Comparison of ENCODE assay signal across 8 cellular contexts in genomic region chr7:6385110-6385792, GRCh38. TPM values are rescaled to one million over a fixed set of nuclear protein-coding genes. Genes with fewer than 3 reads are reported as not detected.
DNase-seq lines count a peak whose midpoint lies in the region; ATAC-seq, FAIRE-seq and TF ChIP-seq lines count a peak whose summit lies in the region.

No MANE protein-coding gene starts in this region.

- H3K4me3 ChIP-seq in left ventricle myocardium inferior (no peak overlapping the region), small intestine (ENCODE audit: low read depth in 1 of 2, low read length in 2 of 2) (no peak overlapping the region)

- POLR2A ChIA-PET in activated CD4-positive, alpha-beta memory T cell treated with anti-CD3 and anti-CD28 coated beads for 36 hours (lab: Charles Lee): interaction anchor here (0.8 to 1.2 kb wide), 3 partner anchors 10 to 328 kb away, joined by 3 to 4 read pairs (median 3); no protein-coding TSS in a partner anchor

- intact Hi-C loops in activated CD4-positive, alpha-beta T cell treated with anti-CD3 and anti-CD28 coated beads, Interleukin-2, amount 10 ng/mL, durations not matched to agents 24 days and 14 days (cut with micrococcal nuclease): no loop called here
- intact Hi-C loops in activated CD4-positive, alpha-beta memory T cell treated with anti-CD3 and anti-CD28 coated beads for 36 hours (cut with micrococcal nuclease): no loop called here
- intact Hi-C loops in left ventricle myocardium inferior (cut with micrococcal nuclease): no loop called here

- H3K27me3 Mint-ChIP-seq in activated CD4-positive, alpha-beta T cell treated with anti-CD3 and anti-CD28 coated beads, Interleukin-2, amount 10 ng/mL, durations not matched to agents 24 days and 14 days: no peaks in the 10 kb centered on the region
- no peaks in the 10 kb centered on the region for H3K27me3 Mint-ChIP-seq in activated CD4-positive, alpha-beta memory T cell treated with anti-CD3 and anti-CD28 coated beads for 36 hours

- H3K9me3 ChIP-seq in left ventricle myocardium inferior (replicated peaks) (no peaks in the 10 kb centered on the region), small intestine (ENCODE audit: control insufficient read depth, low read depth) (no peaks in the 10 kb centered on the region)

- no peak overlapping the region for H3K4me3 Mint-ChIP-seq in activated CD4-positive, alpha-beta T cell treated with anti-CD3 and anti-CD28 coated beads, Interleukin-2, amount 10 ng/mL, durations not matched to agents 24 days and 14 days
- no peak overlapping the region for H3K4me3 Mint-ChIP-seq in activated CD4-positive, alpha-beta memory T cell treated with anti-CD3 and anti-CD28 coated beads for 36 hours

- no peaks in the 10 kb centered on the region for H3K27me3 ChIP-seq in left ventricle myocardium inferior (ENCODE audit: low read depth)
- H3K27me3 ChIP-seq in small intestine (ENCODE audit: control insufficient read depth in 2 of 2, insufficient read depth in 2 of 2, low read length in 2 of 2): no peaks in the 10 kb centered on the region

- no peaks in the 10 kb centered on the region for H3K9me3 Mint-ChIP-seq in activated CD4-positive, alpha-beta T cell treated with anti-CD3 and anti-CD28 coated beads, Interleukin-2, amount 10 ng/mL, durations not matched to agents 24 days and 14 days
- H3K9me3 Mint-ChIP-seq in activated CD4-positive, alpha-beta memory T cell treated with anti-CD3 and anti-CD28 coated beads for 36 hours: no peaks in the 10 kb centered on the region

- peaks cover 26% of the 10 kb centered on the region for H3K36me3 ChIP-seq in left ventricle myocardium inferior
- H3K36me3 ChIP-seq in small intestine (ENCODE audit: control insufficient read depth in 2 of 2, insufficient read depth in 2 of 2, low read length in 2 of 2): peaks cover 0 to 5% of the 10 kb centered on the region in 2 donors

- 39 to 42% (median 41%) methylated on average over 6 of the region's 6 CpGs for WGBS in small intestine, 3 donors

- peak overlapping the region; percentile 41 for H3K27ac Mint-ChIP-seq in activated CD4-positive, alpha-beta T cell treated with anti-CD3 and anti-CD28 coated beads, Interleukin-2, amount 10 ng/mL, durations not matched to agents 24 days and 14 days
- H3K27ac Mint-ChIP-seq in activated CD4-positive, alpha-beta memory T cell treated with anti-CD3 and anti-CD28 coated beads for 36 hours: peak overlapping the region; percentile 56

- TF ChIP-seq CTCF in left ventricle myocardium inferior (IDR thresholded peaks at IDR 0.05; ENCODE audit: borderline replicate concordance): no peak

- H3K27ac ChIP-seq in left ventricle myocardium inferior (replicated peaks) (peak overlapping the region; percentile 66), small intestine (ENCODE audit: low read depth in 1 of 2, low read length in 1 of 2) (peak overlapping the region; percentile 62 to 67)

- CTCF ChIA-PET in activated CD4-positive, alpha-beta memory T cell treated with anti-CD3 and anti-CD28 coated beads for 36 hours (lab: Charles Lee): interaction anchor here (0.7 to 0.8 kb wide), 2 partner anchors 51 to 295 kb away, joined by 3 to 6 read pairs; no protein-coding TSS in a partner anchor

- DNase-seq in activated CD4-positive, alpha-beta T cell treated with anti-CD3 and anti-CD28 coated beads, Interleukin-2, amount 10 ng/mL, durations not matched to agents 24 days and 14 days: no peak
- DNase-seq in activated CD4-positive, alpha-beta T cell treated with anti-CD3 and anti-CD28 coated beads, Interleukin-2, amount 50 U/mL, for 4 hours: no peak
- DNase-seq in activated CD4-positive, alpha-beta memory T cell treated with anti-CD3 and anti-CD28 coated beads for 36 hours: no peak
- DNase-seq in left ventricle myocardium inferior: no peak
- peak; percentile 78 for DNase-seq in small intestine

- peaks cover 43% of the 10 kb centered on the region for H3K36me3 Mint-ChIP-seq in activated CD4-positive, alpha-beta T cell treated with anti-CD3 and anti-CD28 coated beads, Interleukin-2, amount 10 ng/mL, durations not matched to agents 24 days and 14 days (ENCODE audit: low read depth)
- H3K36me3 Mint-ChIP-seq in activated CD4-positive, alpha-beta memory T cell treated with anti-CD3 and anti-CD28 coated beads for 36 hours: peaks cover 17% of the 10 kb centered on the region

- no peak for FAIRE-seq in small intestine (lab: Jason Lieb, UNC)

- H3K4me1 ChIP-seq in left ventricle myocardium inferior: peaks cover 98% of the 10 kb centered on the region
- peaks cover 17 to 25% of the 10 kb centered on the region in 2 donors for H3K4me1 ChIP-seq in small intestine (ENCODE audit: control insufficient read depth in 2 of 2, insufficient read depth in 1 of 2, low read depth in 1 of 2, low read length in 1 of 2)

- ATAC-seq in GM19463 (IDR thresholded peaks at IDR 0.05; ENCODE audit: unreplicated experiment) (no peak), GM19328 (IDR thresholded peaks at IDR 0.05; ENCODE audit: unreplicated experiment) (no peak), HG02610 (IDR thresholded peaks at IDR 0.05; ENCODE audit: unreplicated experiment) (no peak)

- peaks cover 48% of the 10 kb centered on the region for H3K4me1 Mint-ChIP-seq in activated CD4-positive, alpha-beta T cell treated with anti-CD3 and anti-CD28 coated beads, Interleukin-2, amount 10 ng/mL, durations not matched to agents 24 days and 14 days
- peaks cover 66% of the 10 kb centered on the region for H3K4me1 Mint-ChIP-seq in activated CD4-positive, alpha-beta memory T cell treated with anti-CD3 and anti-CD28 coated beads for 36 hours (ENCODE audit: low read depth)

RNA-seq across cellular contexts. Expression of gene RAC1, which starts 10.9 kb away (rescaled TPM):
- total RNA-seq in activated CD4-positive, alpha-beta T cell treated with anti-CD3 and anti-CD28 coated beads, Interleukin-2, amount 10 ng/mL, durations not matched to agents 24 days and 14 days: 172 and 176 TPM in 2 replicates
- 100 to 1,000 TPM; 188 to 196 TPM for total RNA-seq in activated CD4-positive, alpha-beta memory T cell treated with anti-CD3 and anti-CD28 coated beads for 36 hours
- 135 TPM for total RNA-seq in left ventricle myocardium inferior
- 100 to 1,000 TPM; 236 to 429 (median 339) TPM for polyA plus RNA-seq in small intestine

RNA-seq across cellular contexts. Expression of gene FAM220A, which starts 36.5 kb away (rescaled TPM):
- total RNA-seq in activated CD4-positive, alpha-beta T cell treated with anti-CD3 and anti-CD28 coated beads, Interleukin-2, amount 10 ng/mL, durations not matched to agents 24 days and 14 days: 7.8 and 9.3 TPM in 2 replicates
- 10 to 100 TPM in 1 of 2 experiments, 1 to 10 TPM in 1; 9.5 to 13.2 TPM for total RNA-seq in activated CD4-positive, alpha-beta memory T cell treated with anti-CD3 and anti-CD28 coated beads for 36 hours
- total RNA-seq in left ventricle myocardium inferior: 24.4 TPM
- polyA plus RNA-seq in small intestine: 1 to 10 TPM; 4.9 to 7.6 (median 6.6) TPM
